Comparison of ENCODE assay signal across 14 cellular contexts in genomic region chr17:77837917-77838316, GRCh38.
"Had no signal": no experiment of that assay in that cellular context is flagged by ENCODE, and none has a peak within 500 bp of the region (broad histone marks: within the 10 kb centered on the region; RNA-seq: fewer than 3 reads in every experiment).

No MANE protein-coding gene starts in this region.

- H3K4me3 ChIP-seq: esophagus muscularis mucosa, suprapubic skin had no signal

- H3K9me3 ChIP-seq: esophagus muscularis mucosa, suprapubic skin had no signal

- ATAC-seq: stimulated activated naive CD8-positive, alpha-beta T cell treated with anti-CD3 and anti-CD28 coated beads, Interleukin-15, Interleukin-2, amounts not matched to agents 100 U/mL and 50 U/mL, for 24 hours had no signal

- H3K27ac ChIP-seq: esophagus muscularis mucosa had no signal

- H3K27me3 ChIP-seq: esophagus muscularis mucosa, suprapubic skin had no signal

- DNase-seq: activated CD4-positive, alpha-beta T cell treated with anti-CD3 and anti-CD28 coated beads, Interleukin-2, amount 50 U/mL, for 1 hour; activated CD4-positive, CD25-positive, alpha-beta regulatory T cell treated with anti-CD3 and anti-CD28 coated beads, Interleukin-2, amount 50 U/mL, for 72 hours; activated CD8-positive, alpha-beta memory T cell treated with anti-CD3 and anti-CD28 coated beads for 24 hours; activated CD8-positive, alpha-beta memory T cell treated with anti-CD3 and anti-CD28 coated beads, Interleukin-2, amount 50 U/mL, for 48 hours; activated naive CD4-positive, alpha-beta T cell treated with Interleukin-2 at 50 U/mL for 16 hours; cerebellar nuclear complex; effector CD8-positive, alpha-beta T cell; immature natural killer cell; midbrain; trophoblast cell had no signal

- H3K27ac Mint-ChIP-seq: progenitor cell of endocrine pancreas had no signal

- H3K36me3 ChIP-seq: esophagus muscularis mucosa, suprapubic skin had no signal
